Comparison of ENCODE assay signal across 21 cellular contexts in the genomic region with DNA sequence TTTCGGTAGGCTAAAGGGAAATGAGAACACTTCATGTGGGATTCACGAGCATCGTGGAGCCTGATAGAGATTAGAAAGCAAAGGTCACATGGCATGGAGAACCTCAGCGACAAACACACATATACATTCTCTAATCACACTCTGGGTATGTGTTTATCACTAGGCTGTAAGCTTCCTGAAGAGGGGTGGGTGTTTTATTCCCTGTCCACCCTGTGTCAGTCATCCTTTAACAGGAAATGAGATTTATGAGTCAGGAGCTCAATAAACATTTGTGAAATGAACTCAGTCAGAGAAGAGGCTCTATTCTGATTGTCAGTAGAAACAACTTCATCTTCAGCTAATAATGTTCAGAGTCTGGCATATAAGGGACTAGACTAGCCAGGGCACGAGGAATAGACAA.
A peak's percentile ranks its signal among the peaks of the same experiment; 100 is the strongest.
DNase-seq lines count a peak whose midpoint lies in the region; ATAC-seq and TF ChIP-seq lines count a peak whose summit lies in the region.
"Had no signal": no experiment of that assay in that cellular context is flagged by ENCODE, and none has a peak within 500 bp of the region (broad histone marks: within the 10 kb centered on the region; RNA-seq: fewer than 3 reads in every experiment).

No MANE protein-coding gene starts in this region.

- peak overlapping the region; percentile 41; the same call in 1 of the 2 replicates for H2AFZ ChIP-seq in PC-3 (ENCODE audit: low read length)

- H3K9me2 ChIP-seq in PC-3 (replicated peaks; ENCODE audit: low read length): no peaks in the 10 kb centered on the region
- H3K9me2 ChIP-seq: SK-N-SH had no signal

- DNase-seq in PC-3 (peak; percentile 78), amniotic epithelial cell (ENCODE audit: low read depth) (peak; percentile 11), lung microvascular endothelial cell (ENCODE audit: low read depth in 2 of 2) (peak; percentile 1 to 60), hippocampal formation (lab: John Stamatoyannopoulos, UW) (no peak), mucosa of gallbladder (ENCODE audit: low spot score) (no peak)
- DNase-seq in activated CD4-positive, alpha-beta T cell treated with anti-CD3 and anti-CD28 coated beads for 4 hours: no peak
- DNase-seq: activated naive CD4-positive, alpha-beta T cell treated with Interleukin-2 at 50 U/mL for 16 hours; activated T-cell treated with anti-CD3 and anti-CD28 coated beads, Interleukin-2, amount 50 U/mL, for 24 hours; H9; lower lobe of right lung; NCI-H1436 treated with DMSO at 0.1 percent for 48 hours; NCI-H345; NCI-H82; Peyer's patch; right cardiac atrium; SK-N-SH; stimulated activated CD4-positive, alpha-beta T cell treated with anti-CD3 and anti-CD28 coated beads, Interleukin-15, amount 100 ng/mL, for 24 hours; substantia nigra had no signal

- TF ChIP-seq CTCF in HEK293 (tag by site-specific recombination; IDR thresholded peaks at IDR 0.05) (no peak), PC-3 (conservative IDR thresholded peaks at IDR 0.05; ENCODE audit: low read depth, low read length) (no peak)

- POLR2A ChIA-PET in HEK293 (lab: Yijun Ruan, JAX): no interaction called here
- POLR2A ChIA-PET in PC-3 (lab: Charles Lee; ENCODE audit: unreplicated experiment): interaction anchor here (0.5 to 0.6 kb wide), 2 partner anchors 117 to 195 kb away, joined by 3 read pairs; no protein-coding TSS in a partner anchor

- no peaks in the 10 kb centered on the region for H3F3A ChIP-seq in PC-3 (ENCODE audit: low read length, unreplicated experiment)

- H3K27ac ChIP-seq in HEK293 (ENCODE audit: extremely low read depth, low read depth, low read length) (no peak overlapping the region), PC-3 (ENCODE audit: low read length) (peak overlapping the region; percentile 56)
- H3K27ac ChIP-seq: ascending aorta, lower lobe of right lung, Peyer's patch had no signal

- H3K9ac ChIP-seq in PC-3 (ENCODE audit: low read length): no peak overlapping the region
- H3K9ac ChIP-seq: SK-N-SH had no signal

- no peak overlapping the region for H3K4me3 ChIP-seq in HEK293 (ENCODE audit: low read depth, low read length)
- no peak overlapping the region for H3K4me3 ChIP-seq in PC-3 (ENCODE audit: low read length)
- H3K4me3 ChIP-seq: ascending aorta, lower lobe of right lung, Peyer's patch had no signal

- H3K9me3 ChIP-seq in HEK293 (ENCODE audit: control insufficient read depth, insufficient read depth, low read depth, low read length) (no peaks in the 10 kb centered on the region), PC-3 (ENCODE audit: low read length) (no peaks in the 10 kb centered on the region)
- H3K9me3 ChIP-seq: ascending aorta, lower lobe of right lung, Peyer's patch, SK-N-SH had no signal

- CTCF ChIA-PET in HEK293 (lab: Yijun Ruan, JAX) (interaction anchor here (0.7 to 0.9 kb wide), 2 partner anchors 25 to 46 kb away, joined by 3 to 4 read pairs; no protein-coding TSS in a partner anchor), PC-3 (lab: Charles Lee) (no interaction called here)

- H3K36me3 ChIP-seq in HEK293 (ENCODE audit: control insufficient read depth in 2 of 2, insufficient read depth in 1 of 2, low read length in 2 of 2) (no peaks in the 10 kb centered on the region), PC-3 (ENCODE audit: low read depth, low read length) (no peaks in the 10 kb centered on the region)
- H3K36me3 ChIP-seq: ascending aorta, lower lobe of right lung, Peyer's patch had no signal

- peak overlapping the region; percentile 38 for H3K4me2 ChIP-seq in PC-3 (ENCODE audit: low read length)
- H3K4me2 ChIP-seq: SK-N-SH had no signal

- no TSS peak for BruUV-seq in PC-3 (replicated peaks; lab: Mats Ljungman, UMichigan)

- no peaks in the 10 kb centered on the region for H3K27me3 ChIP-seq in PC-3 (ENCODE audit: low read length)
- H3K27me3 ChIP-seq: ascending aorta, Peyer's patch had no signal

- intact Hi-C loops in PC-3 (cut with micrococcal nuclease): no loop called here

- H3K79me2 ChIP-seq in PC-3 (ENCODE audit: low read length): no peaks in the 10 kb centered on the region

- no peaks in the 10 kb centered on the region for H4K20me1 ChIP-seq in PC-3 (ENCODE audit: low read length)

- ATAC-seq in PC-3: peak; percentile 96
- ATAC-seq in GM19324 (IDR thresholded peaks at IDR 0.05; ENCODE audit: low FRiP score, unreplicated experiment): no peak
- ATAC-seq: lower lobe of right lung, right cardiac atrium had no signal

- H3K4me1 ChIP-seq in HEK293 (ENCODE audit: control insufficient read depth, insufficient read depth, low read length) (no peaks in the 10 kb centered on the region; the same call in 1 of the 2 replicates), PC-3 (ENCODE audit: insufficient read depth, low read length) (peaks cover 10% of the 10 kb centered on the region)
- H3K4me1 ChIP-seq: ascending aorta, lower lobe of right lung, Peyer's patch had no signal

TF ChIP-seq in HEK293, 187 proteins besides CTCF, POLR2A, EP300 and RAD21:
- 0 out of 2 replicates have a peak, but pooled peaks have one; percentile 10 for TF ChIP-seq TRIM28 (IDR thresholded peaks at IDR 0.05; ENCODE audit: borderline replicate concordance, low read length)
- no peak for TF ChIP-seq SALL2 (tag by site-specific recombination; IDR thresholded peaks at IDR 0.05; ENCODE audit: borderline replicate concordance)

Comparison
In these comparisons a context has a peak if more than half of its experiments do, and no peak if none do; other contexts are left out.
1. DNase-seq: peak in PC-3 (single experiment), amniotic epithelial cell (single experiment) and lung microvascular endothelial cell (2 of 2); none in activated CD4-positive, alpha-beta T cell treated with anti-CD3 and anti-CD28 coated beads for 4 hours (0 of 2), hippocampal formation (0 of 2) and mucosa of gallbladder (single experiment).